8 cellular contexts compared by ENCODE assay signal in genomic region chr2:21118302-21118920, GRCh38. TPM values are rescaled to one million over a fixed set of nuclear protein-coding genes. Genes with fewer than 3 reads are reported as not detected.
DNase-seq lines count a peak whose midpoint lies in the region; ATAC-seq and TF ChIP-seq lines count a peak whose summit lies in the region.

No MANE protein-coding gene starts in this region.

- DNase-seq in EH (ENCODE audit: low read depth), result peak; percentile 37
- peak; percentile 36 to 45 for DNase-seq in HAP-1 (ENCODE audit: low spot score in 2 of 2)
- peak; percentile 5 to 56 for DNase-seq in NCI-H526 (lab: John Stamatoyannopoulos, UW)
- no peak for DNase-seq in chondrocyte (ENCODE audit: low spot score)
- DNase-seq in lung (ENCODE audit: low spot score), result no peak
- no peak for DNase-seq in T-helper 2 cell treated with Interferon-gamma antibody and Interleukin-4, amounts not matched to agents 5 μg/mL and 100 μg/mL, for 36 hours (ENCODE audit: low spot score)
- no peak for DNase-seq in effector memory CD8-positive, alpha-beta T cell

- ATAC-seq in lung (ENCODE audit: insufficient read depth, low FRiP score) (no peak), HG03139 (IDR thresholded peaks at IDR 0.05; ENCODE audit: unreplicated experiment) (no peak)
- no peak for ATAC-seq in effector memory CD8-positive, alpha-beta T cell (replicated peaks)

- no peak overlapping the region for H3K27ac ChIP-seq in lung (ENCODE audit: low read depth in 1 of 2, low read length in 1 of 2)

- WGBS in lung, 2 donors, result 49 to 61% methylated on average over 3 of the region's 3 CpGs

- H3K36me3 ChIP-seq in HAP-1 (replicated peaks), result no peaks in the 10 kb centered on the region
- H3K36me3 ChIP-seq in lung (ENCODE audit: control insufficient read depth in 2 of 2, insufficient read depth in 2 of 2, low read length in 2 of 2), result no peaks in the 10 kb centered on the region

- TF ChIP-seq CTCF in chondrocyte (IDR thresholded peaks at IDR 0.05), result peak; percentile 88
- TF ChIP-seq CTCF in lung (IDR thresholded peaks at IDR 0.05; ENCODE audit: control extremely low read depth, extremely low read depth), result peak; percentile 19

- no peaks in the 10 kb centered on the region for H3K36me3 Mint-ChIP-seq in chondrocyte (ENCODE audit: low read depth)
- no peaks in the 10 kb centered on the region for H3K36me3 Mint-ChIP-seq in T-helper 2 cell treated with Interferon-gamma antibody and Interleukin-4, amounts not matched to agents 5 μg/mL and 100 μg/mL, for 36 hours (ENCODE audit: low read depth)
- H3K36me3 Mint-ChIP-seq in effector memory CD8-positive, alpha-beta T cell (ENCODE audit: insufficient read depth), result peaks cover 3% of the 10 kb centered on the region

- H3K4me1 Mint-ChIP-seq in chondrocyte (ENCODE audit: low read depth), result no peaks in the 10 kb centered on the region
- H3K4me1 Mint-ChIP-seq in T-helper 2 cell treated with Interferon-gamma antibody and Interleukin-4, amounts not matched to agents 5 μg/mL and 100 μg/mL, for 36 hours (ENCODE audit: low read depth), result no peaks in the 10 kb centered on the region
- no peaks in the 10 kb centered on the region for H3K4me1 Mint-ChIP-seq in effector memory CD8-positive, alpha-beta T cell (ENCODE audit: low read depth in 2 of 2)

- H3K9me3 Mint-ChIP-seq in chondrocyte (ENCODE audit: low read depth), result no peaks in the 10 kb centered on the region
- no peaks in the 10 kb centered on the region for H3K9me3 Mint-ChIP-seq in T-helper 2 cell treated with Interferon-gamma antibody and Interleukin-4, amounts not matched to agents 5 μg/mL and 100 μg/mL, for 36 hours
- H3K9me3 Mint-ChIP-seq in effector memory CD8-positive, alpha-beta T cell, result no peaks in the 10 kb centered on the region

- H3K9me3 ChIP-seq in HAP-1 (no peaks in the 10 kb centered on the region), lung (ENCODE audit: control insufficient read depth in 2 of 2, insufficient read depth in 1 of 2, low read length in 1 of 2) (no peaks in the 10 kb centered on the region)

- no peaks in the 10 kb centered on the region for H3K4me1 ChIP-seq in HAP-1
- no peaks in the 10 kb centered on the region for H3K4me1 ChIP-seq in lung (ENCODE audit: control insufficient read depth in 2 of 2, insufficient read depth in 2 of 2, low read length in 2 of 2)

- H3K27me3 ChIP-seq in HAP-1 (ENCODE audit: low read depth), result peaks cover 10% of the 10 kb centered on the region
- H3K27me3 ChIP-seq in lung (ENCODE audit: control insufficient read depth, insufficient read depth), result no peaks in the 10 kb centered on the region

- in situ Hi-C loops in HAP-1 (cut with MboI; ENCODE audit: low sequenced_read_pairs), result loop anchor here (25.0 kb wide), 1 partner anchor 456 kb away; the partner anchor contains the start of genes GDF7 and HS1BP3

- H3K27ac Mint-ChIP-seq in chondrocyte (ENCODE audit: unreplicated experiment), result no peak overlapping the region
- H3K27ac Mint-ChIP-seq in T-helper 2 cell treated with Interferon-gamma antibody and Interleukin-4, amounts not matched to agents 5 μg/mL and 100 μg/mL, for 36 hours, result no peak overlapping the region
- H3K27ac Mint-ChIP-seq in effector memory CD8-positive, alpha-beta T cell, result no peak overlapping the region

- H3K27me3 Mint-ChIP-seq in chondrocyte (ENCODE audit: low read depth), result peaks cover 42% of the 10 kb centered on the region
- peaks cover 3% of the 10 kb centered on the region for H3K27me3 Mint-ChIP-seq in T-helper 2 cell treated with Interferon-gamma antibody and Interleukin-4, amounts not matched to agents 5 μg/mL and 100 μg/mL, for 36 hours (ENCODE audit: low read depth)
- peaks cover 0 to 3% of the 10 kb centered on the region in 2 donors for H3K27me3 Mint-ChIP-seq in effector memory CD8-positive, alpha-beta T cell

- H3K4me3 ChIP-seq in HAP-1 (no peak overlapping the region), lung (no peak overlapping the region)

- H3K4me3 Mint-ChIP-seq in chondrocyte (ENCODE audit: unreplicated experiment), result no peak overlapping the region
- H3K4me3 Mint-ChIP-seq in T-helper 2 cell treated with Interferon-gamma antibody and Interleukin-4, amounts not matched to agents 5 μg/mL and 100 μg/mL, for 36 hours, result no peak overlapping the region
- H3K4me3 Mint-ChIP-seq in effector memory CD8-positive, alpha-beta T cell, result no peak overlapping the region

RNA-seq across cellular contexts. Expression of gene TDRD15, which starts 5.4 kb away (rescaled TPM):
- total RNA-seq in chondrocyte (0.07 to 0.12 TPM (median 0.10 TPM) in 3 replicates), lung (not detected)
- polyA plus RNA-seq in lung, result not detected

Comparison
In these comparisons a context has a peak if more than half of its experiments do, and no peak if none do; other contexts are left out.
1. DNase-seq: peak in EH (single experiment), HAP-1 (2 of 2) and NCI-H526 (2 of 2); none in chondrocyte (single experiment), lung (single experiment), T-helper 2 cell treated with Interferon-gamma antibody and Interleukin-4, amounts not matched to agents 5 μg/mL and 100 μg/mL, for 36 hours (single experiment) and effector memory CD8-positive, alpha-beta T cell (0 of 3).